Comparison of ENCODE assay signal across 22 cellular contexts in genomic region chr19:17045907-17046502, GRCh38. TPM values are rescaled to one million over a fixed set of nuclear protein-coding genes. Genes with fewer than 3 reads are reported as not detected.
DNase-seq lines count a peak whose midpoint lies in the region; ATAC-seq and TF ChIP-seq lines count a peak whose summit lies in the region.
"Had no signal": no experiment of that assay in that cellular context is flagged by ENCODE, and none has a peak within 500 bp of the region (broad histone marks: within the 10 kb centered on the region; RNA-seq: fewer than 3 reads in every experiment).

No MANE protein-coding gene starts in this region.

- no peaks in the 10 kb centered on the region for H3K4me1 ChIP-seq in HEK293 (ENCODE audit: control insufficient read depth, insufficient read depth, low read length)
- peaks cover 3% of the 10 kb centered on the region for H3K4me1 ChIP-seq in osteoblast (ENCODE audit: insufficient read depth, low read length)
- H3K4me1 ChIP-seq: A549, BE2C had no signal

- POLR2A ChIA-PET in HEK293 (lab: Yijun Ruan, JAX), result no interaction called here

- peaks cover under 1% of the 10 kb centered on the region for H3K27me3 Mint-ChIP-seq in nephron progenitor cell (ENCODE audit: low read depth, poor library complexity)
- H3K27me3 Mint-ChIP-seq: CD4-positive, alpha-beta T cell had no signal

- peak overlapping the region; percentile 46 for H3K27ac Mint-ChIP-seq in nephron progenitor cell
- H3K27ac Mint-ChIP-seq: CD4-positive, alpha-beta T cell had no signal

- H3K4me3 ChIP-seq in HEK293 (ENCODE audit: low read depth, low read length) (no peak overlapping the region), osteoblast (ENCODE audit: insufficient read depth, low read length) (no peak overlapping the region)
- H3K4me3 ChIP-seq: A549; BLaER1 treated with 17β-estradiol and CSF1 and Interleukin-3, amounts not matched to agents 10 nM and 100 nM; GM12878 had no signal

- H3K27me3 ChIP-seq in osteoblast (ENCODE audit: insufficient read depth, low read length), result peaks cover 11% of the 10 kb centered on the region
- H3K27me3 ChIP-seq: BLaER1 treated with 17β-estradiol and CSF1 and Interleukin-3, amounts not matched to agents 10 nM and 100 nM had no signal

- H3K4me1 Mint-ChIP-seq in nephron progenitor cell, result peaks cover 43% of the 10 kb centered on the region
- H3K4me1 Mint-ChIP-seq: CD14-positive monocyte; CD8-positive, alpha-beta memory T cell had no signal

- H4K20me1 ChIP-seq in osteoblast (ENCODE audit: insufficient read depth, low read length), result no peaks in the 10 kb centered on the region

- H3K9me3 ChIP-seq in HEK293 (ENCODE audit: control insufficient read depth, insufficient read depth, low read depth, low read length) (no peaks in the 10 kb centered on the region), osteoblast (ENCODE audit: low read depth, low read length) (no peaks in the 10 kb centered on the region)
- H3K9me3 ChIP-seq: A549; BE2C; BLaER1 treated with 17β-estradiol and CSF1 and Interleukin-3, amounts not matched to agents 10 nM and 100 nM had no signal

- no peak overlapping the region for H2AFZ ChIP-seq in osteoblast (ENCODE audit: low read length)

- H3K79me2 ChIP-seq in osteoblast (ENCODE audit: insufficient read depth, low read length), result no peaks in the 10 kb centered on the region

- in situ Hi-C loops in GM13977 (cut with MboI; ENCODE audit: low pct_unique_long_range_greater_than_20kb, low sequenced_read_pairs, unreplicated experiment), result loop anchor here (10.0 kb wide), 1 partner anchor 281 kb away; no protein-coding TSS in a partner anchor

- peaks cover 2% of the 10 kb centered on the region for H3K36me3 Mint-ChIP-seq in nephron progenitor cell (ENCODE audit: low read depth)

- no peak overlapping the region for H3K4me3 Mint-ChIP-seq in nephron progenitor cell
- H3K4me3 Mint-ChIP-seq: CD14-positive monocyte; CD4-positive, alpha-beta T cell; CD8-positive, alpha-beta memory T cell had no signal

- no peaks in the 10 kb centered on the region for H3K9me3 Mint-ChIP-seq in nephron progenitor cell
- H3K9me3 Mint-ChIP-seq: CD4-positive, alpha-beta T cell; CD8-positive, alpha-beta memory T cell had no signal

- no peak for ATAC-seq in GM18502 (IDR thresholded peaks at IDR 0.05; ENCODE audit: poor library complexity, unreplicated experiment)
- ATAC-seq: A549, GM12878 had no signal

- CTCF ChIA-PET in HEK293 (lab: Yijun Ruan, JAX), result interaction anchor here (0.5 kb wide), 1 partner anchor 528 kb away, joined by 3 read pairs; no protein-coding TSS in a partner anchor

- no peak overlapping the region for H3K27ac ChIP-seq in HEK293 (ENCODE audit: extremely low read depth, low read depth, low read length)
- no peak overlapping the region for H3K27ac ChIP-seq in osteoblast (ENCODE audit: low read depth, low read length)
- H3K27ac ChIP-seq: A549; BLaER1 treated with 17β-estradiol and CSF1 and Interleukin-3, amounts not matched to agents 10 nM and 100 nM had no signal

- DNase-seq in nephron progenitor cell (no peak), osteoblast (ENCODE audit: insufficient read length, low spot score, missing footprints) (peak; percentile 54), GM13977 (ENCODE audit: low spot score) (no peak)
- DNase-seq in activated CD4-positive, CD25-positive, alpha-beta regulatory T cell treated with anti-CD3 and anti-CD28 coated beads, Interleukin-2, amount 50 U/mL, for 72 hours, result no peak
- DNase-seq: 8988T; ACHN; AML-193; BE2C; CD4-positive, alpha-beta T cell; CD8-positive, alpha-beta memory T cell; DMS 273 treated with DMSO at 0.1 percent for 48 hours; DMS79; EL; GDM1; GOT3; HCEC 1CT had no signal

- no peak for TF ChIP-seq CTCF in HEK293 (tag by site-specific recombination; IDR thresholded peaks at IDR 0.05)
- no peak for TF ChIP-seq CTCF in nephron progenitor cell (IDR thresholded peaks at IDR 0.05)
- no peak for TF ChIP-seq CTCF in osteoblast (IDR thresholded peaks at IDR 0.05; ENCODE audit: extremely low read depth, low read depth, low read length)
- TF ChIP-seq CTCF in GM13977 (IDR thresholded peaks at IDR 0.05; ENCODE audit: extremely low read depth, insufficient read depth, missing control alignments), result no peak

- H3K36me3 ChIP-seq in HEK293 (ENCODE audit: control insufficient read depth in 2 of 2, insufficient read depth in 1 of 2, low read length in 2 of 2) (peaks cover 0 to 23% of the 10 kb centered on the region in 2 experiments), osteoblast (ENCODE audit: insufficient read depth, low read length) (no peaks in the 10 kb centered on the region)

- H3K4me2 ChIP-seq in osteoblast (ENCODE audit: insufficient read depth, low read length), result no peak overlapping the region
- H3K4me2 ChIP-seq: A549; BLaER1 treated with 17β-estradiol and CSF1 and Interleukin-3, amounts not matched to agents 10 nM and 100 nM had no signal

TF ChIP-seq in HEK293, 187 proteins besides CTCF, POLR2A, EP300 and RAD21:
- TF ChIP-seq SP2 (tag by site-specific recombination; IDR thresholded peaks at IDR 0.05) (no peak), ZNF157 (tag by site-specific recombination; IDR thresholded peaks at IDR 0.05) (no peak), ZNF433 (tag by site-specific recombination; IDR thresholded peaks at IDR 0.05; ENCODE audit: low read depth) (no peak), ZIC2 (tag by site-specific recombination; IDR thresholded peaks at IDR 0.05) (peak; percentile 99)
- TF ChIP-seq, protein P1, sequence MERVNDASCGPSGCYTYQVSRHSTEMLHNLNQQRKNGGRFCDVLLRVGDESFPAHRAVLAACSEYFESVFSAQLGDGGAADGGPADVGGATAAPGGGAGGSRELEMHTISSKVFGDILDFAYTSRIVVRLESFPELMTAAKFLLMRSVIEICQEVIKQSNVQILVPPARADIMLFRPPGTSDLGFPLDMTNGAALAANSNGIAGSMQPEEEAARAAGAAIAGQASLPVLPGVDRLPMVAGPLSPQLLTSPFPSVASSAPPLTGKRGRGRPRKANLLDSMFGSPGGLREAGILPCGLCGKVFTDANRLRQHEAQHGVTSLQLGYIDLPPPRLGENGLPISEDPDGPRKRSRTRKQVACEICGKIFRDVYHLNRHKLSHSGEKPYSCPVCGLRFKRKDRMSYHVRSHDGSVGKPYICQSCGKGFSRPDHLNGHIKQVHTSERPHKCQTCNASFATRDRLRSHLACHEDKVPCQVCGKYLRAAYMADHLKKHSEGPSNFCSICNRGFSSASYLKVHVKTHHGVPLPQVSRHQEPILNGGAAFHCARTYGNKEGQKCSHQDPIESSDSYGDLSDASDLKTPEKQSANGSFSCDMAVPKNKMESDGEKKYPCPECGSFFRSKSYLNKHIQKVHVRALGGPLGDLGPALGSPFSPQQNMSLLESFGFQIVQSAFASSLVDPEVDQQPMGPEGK (tag by site-specific recombination; IDR thresholded peaks at IDR 0.05), result no peak

RNA-seq across cellular contexts. Expression of gene CPAMD8, which starts 19.4 kb away (rescaled TPM):
- total RNA-seq in osteoblast, result 0.29 and 0.36 TPM in 2 replicates

RNA-seq across cellular contexts. Expression of gene HAUS8, which starts 29.2 kb away (rescaled TPM):
- total RNA-seq in osteoblast, result 1.8 and 2.1 TPM in 2 replicates

RNA-seq across cellular contexts. Expression of gene MYO9B, which starts 29.6 kb away (rescaled TPM):
- total RNA-seq in osteoblast, result 86.9 and 96.6 TPM in 2 replicates
